ENCODE assay signal across 8 cellular contexts in genomic region chr7:55365680-55366460, GRCh38. TPM values are rescaled to one million over a fixed set of nuclear protein-coding genes. Genes with fewer than 3 reads are reported as not detected.
DNase-seq lines count a peak whose midpoint lies in the region; ATAC-seq, FAIRE-seq and TF ChIP-seq lines count a peak whose summit lies in the region.

No MANE protein-coding gene starts in this region.

- dilution Hi-C loops in keratinocyte (cut with MboI; ENCODE audit: extremely low pct_ligation_motif_present, low sequenced_read_pairs), result no loop called here

- no peaks in the 10 kb centered on the region for H4K20me1 ChIP-seq in keratinocyte (ENCODE audit: control insufficient read depth, extremely low read depth, insufficient read depth, low read length)

- peak overlapping the region; percentile 98 for H3K27ac Mint-ChIP-seq in central memory CD8-positive, alpha-beta T cell (ENCODE audit: low read depth)

- DNase-seq in AG10803 (ENCODE audit: low read depth), result peak; percentile 98
- DNase-seq in NCI-H345 (lab: John Stamatoyannopoulos, UW), result peak; percentile 96
- DNase-seq in activated CD4-positive, CD25-positive, alpha-beta regulatory T cell treated with anti-CD3 and anti-CD28 coated beads, Interleukin-2, amount 50 U/mL, for 16 hours (ENCODE audit: low read depth, low spot score), result peak; percentile 90
- peak; percentile 95 to 96 for DNase-seq in central memory CD8-positive, alpha-beta T cell (ENCODE audit: low spot score in 2 of 2)
- no peak for DNase-seq in keratinocyte (ENCODE audit: low read depth, low spot score)
- peak; percentile 87 to 91 (median 89) for DNase-seq in stimulated activated CD4-positive, alpha-beta T cell treated with anti-CD3 and anti-CD28 coated beads, Interleukin-12 subunit alpha, Interleukin-12 subunit beta, amount 100 ng/mL, for 48 hours (ENCODE audit: low read depth in 2 of 3, low spot score in 1 of 3)

- H3K4me1 Mint-ChIP-seq in central memory CD8-positive, alpha-beta T cell, result peaks cover 32% of the 10 kb centered on the region

- H3K4me3 Mint-ChIP-seq in central memory CD8-positive, alpha-beta T cell, result no peak overlapping the region

- H3K79me2 ChIP-seq in keratinocyte (ENCODE audit: control insufficient read depth, insufficient read depth, low read length), result peaks cover 17% of the 10 kb centered on the region

- no peaks in the 10 kb centered on the region for H3K27me3 ChIP-seq in keratinocyte (ENCODE audit: control insufficient read depth, extremely low read depth, insufficient read depth, low read length)

- H3K27ac ChIP-seq in keratinocyte (ENCODE audit: control insufficient read depth, insufficient read depth, low read length), result peak overlapping the region; percentile 96

- H3K27me3 Mint-ChIP-seq in central memory CD8-positive, alpha-beta T cell, result no peaks in the 10 kb centered on the region

- H3K9ac ChIP-seq in keratinocyte (ENCODE audit: control insufficient read depth, extremely low read depth, insufficient read depth, low read length), result peak overlapping the region; percentile 96

- FAIRE-seq in keratinocyte (lab: Jason Lieb, UNC), result no peak

- H2AFZ ChIP-seq in keratinocyte (ENCODE audit: control insufficient read depth, low read length), result peak overlapping the region; percentile 93

- H3K9me3 Mint-ChIP-seq in central memory CD8-positive, alpha-beta T cell, result no peaks in the 10 kb centered on the region

- H3K36me3 Mint-ChIP-seq in central memory CD8-positive, alpha-beta T cell (ENCODE audit: insufficient read depth), result peaks cover 20% of the 10 kb centered on the region

- H3K4me1 ChIP-seq in keratinocyte (ENCODE audit: control insufficient read depth, extremely low read depth, insufficient read depth, low read length), result peaks cover 9% of the 10 kb centered on the region

- peak overlapping the region; percentile 98 for H3K4me2 ChIP-seq in keratinocyte (ENCODE audit: control insufficient read depth, extremely low read depth, insufficient read depth, low read depth, low read length)

- ATAC-seq in GM19023 (IDR thresholded peaks at IDR 0.05; ENCODE audit: unreplicated experiment) (peak; percentile 80), HG03196 (IDR thresholded peaks at IDR 0.05; ENCODE audit: unreplicated experiment) (peak; percentile 85)
- peak; percentile 90 for ATAC-seq in central memory CD8-positive, alpha-beta T cell (replicated peaks; ENCODE audit: extremely low read depth, poor library complexity, severe bottlenecking)

- no peaks in the 10 kb centered on the region for H3K9me3 ChIP-seq in keratinocyte (ENCODE audit: control insufficient read depth, low read depth, low read length)

- H3K36me3 ChIP-seq in keratinocyte (ENCODE audit: control insufficient read depth in 2 of 2, extremely low read depth in 1 of 2, insufficient read depth in 2 of 2, low read length in 2 of 2), result no peaks in the 10 kb centered on the region

- H3K9me1 ChIP-seq in keratinocyte (ENCODE audit: control insufficient read depth, extremely low read depth, insufficient read depth, low read length), result no peaks in the 10 kb centered on the region

- H3K4me3 ChIP-seq in AG10803 (ENCODE audit: low read length) (peak overlapping the region; percentile 98), keratinocyte (ENCODE audit: control insufficient read depth in 2 of 3, extremely low read depth in 1 of 3, insufficient read depth in 2 of 3, low read depth in 1 of 3, low read length in 3 of 3) (peak overlapping the region; percentile 73 to 90 (median 80))

- TF ChIP-seq CTCF in AG10803 (conservative IDR thresholded peaks at IDR 0.05; ENCODE audit: low read length), result peak; percentile 15; the same call in 1 of the 2 replicates
- peak in 2 of 3 experiments; percentile 34 to 42 for TF ChIP-seq CTCF in keratinocyte (optimal IDR thresholded peaks at IDR 0.05 in 1 of 3, IDR thresholded peaks at IDR 0.05 in 1 of 3, conservative IDR thresholded peaks at IDR 0.05 in 1 of 3; ENCODE audit: extremely low read depth in 1 of 3, insufficient read depth in 2 of 3, low read length in 3 of 3)

RNA-seq across cellular contexts. Expression of gene LANCL2, which starts 0.7 kb away (rescaled TPM):
- 12.4 to 15.5 TPM (median 14.5 TPM) in 3 replicates for polyA plus RNA-seq in keratinocyte
- polyA plus RNA-seq in keratinocyte (2011; ENCODE audit: low read depth), result 5.2 TPM
- 10.9 and 11.6 TPM in 2 replicates for polyA plus RNA-seq in keratinocyte (2011; cell fraction: cytosol; rRNA removed)
- polyA plus RNA-seq in keratinocyte (2011; cell fraction: nucleus; rRNA removed), result 12.9 and 17.7 TPM in 2 replicates
- polyA plus RNA-seq in keratinocyte (2012; ENCODE audit: low replicate concordance), result 4.0 and 11.9 TPM in 2 replicates
- 14.0 to 27.4 TPM (median 15.2 TPM) in 3 replicates for polyA minus RNA-seq in keratinocyte
- 8.2 TPM for polyA minus RNA-seq in keratinocyte (2011; cell fraction: cytosol; rRNA and poly(A)+ RNA removed)
- 3.8 and 9.5 TPM in 2 replicates for polyA minus RNA-seq in keratinocyte (2011; cell fraction: nucleus; rRNA and poly(A)+ RNA removed)
